Comparison of ENCODE assay signal across 19 cellular contexts in the genomic region with DNA sequence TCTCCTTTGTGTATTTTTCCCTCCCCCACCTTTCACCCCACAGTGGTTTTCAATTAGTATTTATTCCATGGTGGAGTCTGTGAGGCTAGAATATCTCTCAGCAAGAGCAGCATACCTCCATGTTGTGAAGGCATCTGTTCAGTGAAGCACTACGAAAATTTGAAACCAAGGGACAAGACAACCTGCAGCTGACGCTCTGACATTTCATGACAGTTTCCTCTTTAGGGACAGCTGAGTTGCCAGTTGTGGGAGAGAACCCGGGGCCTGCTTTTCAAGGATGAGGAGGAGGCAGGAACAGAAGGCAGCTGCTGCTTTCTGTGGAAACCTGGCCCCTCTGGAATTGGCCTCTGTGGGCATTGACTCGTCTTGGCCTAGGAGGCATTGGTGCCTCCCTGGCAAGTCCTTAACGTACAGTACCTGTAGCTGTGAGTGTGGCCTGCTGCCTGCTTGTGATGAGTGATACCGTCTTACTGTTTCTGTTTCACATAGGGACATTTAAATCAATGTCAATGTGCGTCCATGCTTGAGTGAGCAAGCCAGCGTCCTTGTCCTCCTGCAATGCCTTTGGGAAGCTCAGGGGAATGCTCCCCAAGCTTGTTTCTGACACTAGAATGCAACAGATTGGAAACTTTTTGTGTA. TPM values are rescaled to one million over a fixed set of nuclear protein-coding genes. Genes with fewer than 3 reads are reported as not detected.
DNase-seq lines count a peak whose midpoint lies in the region; ATAC-seq and TF ChIP-seq lines count a peak whose summit lies in the region.
"Had no signal": no experiment of that assay in that cellular context is flagged by ENCODE, and none has a peak within 500 bp of the region (broad histone marks: within the 10 kb centered on the region; RNA-seq: fewer than 3 reads in every experiment).

No MANE protein-coding gene starts in this region.

- H3K9me2 ChIP-seq in Karpas-422 (replicated peaks; ENCODE audit: insufficient read depth, low read length) = no peaks in the 10 kb centered on the region

- peak; percentile 60 for DNase-seq in Karpas-422
- peak; percentile 85 for DNase-seq in left kidney (ENCODE audit: low read depth, low spot score)
- DNase-seq in stimulated activated naive B cell treated with anti-CD40 and anti-IgM and Interleukin-4, amounts not matched to agents 10 μg/mL and 1 μg/mL and 100 μg/mL, for 72 hours = no peak
- no peak for DNase-seq in omental fat pad (ENCODE audit: low spot score)
- DNase-seq in activated CD4-positive, alpha-beta T cell treated with anti-CD3 and anti-CD28 coated beads for 48 hours = no peak
- DNase-seq: activated CD4-positive, alpha-beta T cell treated with anti-CD3 and anti-CD28 coated beads, Interleukin-2, amount 10 ng/mL, durations not matched to agents 7 days and 5 days; activated naive CD4-positive, alpha-beta T cell; BE2C; NCI-H1436; NK-92 treated with Interleukin-12 subunit alpha and Interleukin-12 subunit beta, amount 100 ng/mL, for 24 hours; T1000; transverse colon had no signal

- no peak overlapping the region for H3K4me3 Mint-ChIP-seq in stimulated activated naive B cell treated with anti-CD40 and anti-IgM and Interleukin-4, amounts not matched to agents 10 μg/mL and 1 μg/mL and 100 μg/mL, for 72 hours
- H3K4me3 Mint-ChIP-seq: activated CD4-positive, alpha-beta T cell treated with anti-CD3 and anti-CD28 coated beads, Interleukin-2, amount 10 ng/mL, durations not matched to agents 7 days and 5 days; memory B cell; neural crest cell had no signal

- H3K36me3 Mint-ChIP-seq in stimulated activated naive B cell treated with anti-CD40 and anti-IgM and Interleukin-4, amounts not matched to agents 10 μg/mL and 1 μg/mL and 100 μg/mL, for 72 hours = peaks cover 21 to 31% of the 10 kb centered on the region in 2 donors

- H3K27ac ChIP-seq in Karpas-422 (ENCODE audit: low read length) = peak overlapping the region; percentile 59
- H3K27ac ChIP-seq: coronary artery had no signal

- no peaks in the 10 kb centered on the region for H3K9me3 ChIP-seq in Karpas-422 (ENCODE audit: low read length)
- H3K9me3 ChIP-seq: BE2C, transverse colon had no signal

- no peak overlapping the region for H3K27ac Mint-ChIP-seq in stimulated activated naive B cell treated with anti-CD40 and anti-IgM and Interleukin-4, amounts not matched to agents 10 μg/mL and 1 μg/mL and 100 μg/mL, for 72 hours
- H3K27ac Mint-ChIP-seq: activated CD4-positive, alpha-beta T cell treated with anti-CD3 and anti-CD28 coated beads, Interleukin-2, amount 10 ng/mL, durations not matched to agents 7 days and 5 days; memory B cell had no signal

- peak; percentile 67 for ATAC-seq in GM18868 (IDR thresholded peaks at IDR 0.05; ENCODE audit: unreplicated experiment)
- peak; percentile 63 to 69 for ATAC-seq in stimulated activated naive B cell treated with anti-CD40 and anti-IgM and Interleukin-4, amounts not matched to agents 10 μg/mL and 1 μg/mL and 100 μg/mL, for 72 hours (replicated peaks)
- no peak for ATAC-seq in omental fat pad (ENCODE audit: low FRiP score)
- ATAC-seq in HG03457 (IDR thresholded peaks at IDR 0.05; ENCODE audit: unreplicated experiment) = no peak

- H4K20me1 ChIP-seq in Karpas-422 (ENCODE audit: insufficient read depth, low read depth, low read length) = no peaks in the 10 kb centered on the region

- H3K9me3 Mint-ChIP-seq in stimulated activated naive B cell treated with anti-CD40 and anti-IgM and Interleukin-4, amounts not matched to agents 10 μg/mL and 1 μg/mL and 100 μg/mL, for 72 hours = peaks cover 0 to 3% of the 10 kb centered on the region in 2 donors
- H3K9me3 Mint-ChIP-seq: activated CD4-positive, alpha-beta T cell treated with anti-CD3 and anti-CD28 coated beads, Interleukin-2, amount 10 ng/mL, durations not matched to agents 7 days and 5 days; memory B cell; neural crest cell had no signal

- H3K36me3 ChIP-seq in Karpas-422 (ENCODE audit: insufficient read depth, low read length) = no peaks in the 10 kb centered on the region
- H3K36me3 ChIP-seq: BE2C had no signal

- H3K27me3 ChIP-seq in Karpas-422 (ENCODE audit: low read length) = no peaks in the 10 kb centered on the region
- H3K27me3 ChIP-seq: BE2C, transverse colon had no signal

- peak overlapping the region; percentile 10; the same call in 1 of the 2 replicates for H3K9ac ChIP-seq in Karpas-422 (ENCODE audit: low read length)

- peaks cover 35% of the 10 kb centered on the region for H3K4me1 ChIP-seq in Karpas-422 (ENCODE audit: low read length)
- H3K4me1 ChIP-seq: BE2C had no signal

- no peaks in the 10 kb centered on the region; the same call in 1 of the 2 replicates for H3K79me2 ChIP-seq in Karpas-422 (ENCODE audit: low read length)

- peak overlapping the region; percentile 32 for H3K4me2 ChIP-seq in Karpas-422 (ENCODE audit: low read depth, low read length, poor library complexity, severe bottlenecking)

- no peak overlapping the region for H3K4me3 ChIP-seq in Karpas-422 (ENCODE audit: low read length)
- H3K4me3 ChIP-seq: coronary artery, transverse colon had no signal

- no peaks in the 10 kb centered on the region for H3K27me3 Mint-ChIP-seq in stimulated activated naive B cell treated with anti-CD40 and anti-IgM and Interleukin-4, amounts not matched to agents 10 μg/mL and 1 μg/mL and 100 μg/mL, for 72 hours
- H3K27me3 Mint-ChIP-seq: activated CD4-positive, alpha-beta T cell treated with anti-CD3 and anti-CD28 coated beads, Interleukin-2, amount 10 ng/mL, durations not matched to agents 7 days and 5 days; memory B cell had no signal

- no peak overlapping the region for H2AFZ ChIP-seq in Karpas-422 (ENCODE audit: low read length)

- peaks cover 31 to 52% of the 10 kb centered on the region in 2 donors for H3K4me1 Mint-ChIP-seq in stimulated activated naive B cell treated with anti-CD40 and anti-IgM and Interleukin-4, amounts not matched to agents 10 μg/mL and 1 μg/mL and 100 μg/mL, for 72 hours

- no peak for TF ChIP-seq CTCF in omental fat pad (IDR thresholded peaks at IDR 0.05)

RNA-seq across cellular contexts. Expression of gene SLC46A2, which starts 21.6 kb away (rescaled TPM):
- not detected in 2 replicates for total RNA-seq in Karpas-422 (2014; rRNA removed; shearing (Covaris generic); ENCODE audit: low replicate concordance)
- 1 to 10 TPM in 1 of 4 donors, under 1 TPM in 1, not detected in 2; 0.36 to 1.3 TPM for total RNA-seq in omental fat pad
- total RNA-seq: activated CD4-positive, alpha-beta T cell treated with anti-CD3 and anti-CD28 coated beads, Interleukin-2, amount 10 ng/mL, durations not matched to agents 7 days and 5 days; epithelial cell of proximal tubule; glomerular endothelial cell; neural crest cell; transverse colon had no signal

Comparison
In these comparisons a context has a peak if more than half of its experiments do, and no peak if none do; other contexts are left out.
1. ATAC-seq: peak in GM18868 (single experiment) and stimulated activated naive B cell treated with anti-CD40 and anti-IgM and Interleukin-4, amounts not matched to agents 10 μg/mL and 1 μg/mL and 100 μg/mL, for 72 hours (2 of 2); none in omental fat pad (single experiment) and HG03457 (single experiment).
2. DNase-seq: peak in Karpas-422 (single experiment) and left kidney (single experiment); none in stimulated activated naive B cell treated with anti-CD40 and anti-IgM and Interleukin-4, amounts not matched to agents 10 μg/mL and 1 μg/mL and 100 μg/mL, for 72 hours (single experiment), omental fat pad (single experiment) and activated CD4-positive, alpha-beta T cell treated with anti-CD3 and anti-CD28 coated beads for 48 hours (single experiment).